In the genomic region with DNA sequence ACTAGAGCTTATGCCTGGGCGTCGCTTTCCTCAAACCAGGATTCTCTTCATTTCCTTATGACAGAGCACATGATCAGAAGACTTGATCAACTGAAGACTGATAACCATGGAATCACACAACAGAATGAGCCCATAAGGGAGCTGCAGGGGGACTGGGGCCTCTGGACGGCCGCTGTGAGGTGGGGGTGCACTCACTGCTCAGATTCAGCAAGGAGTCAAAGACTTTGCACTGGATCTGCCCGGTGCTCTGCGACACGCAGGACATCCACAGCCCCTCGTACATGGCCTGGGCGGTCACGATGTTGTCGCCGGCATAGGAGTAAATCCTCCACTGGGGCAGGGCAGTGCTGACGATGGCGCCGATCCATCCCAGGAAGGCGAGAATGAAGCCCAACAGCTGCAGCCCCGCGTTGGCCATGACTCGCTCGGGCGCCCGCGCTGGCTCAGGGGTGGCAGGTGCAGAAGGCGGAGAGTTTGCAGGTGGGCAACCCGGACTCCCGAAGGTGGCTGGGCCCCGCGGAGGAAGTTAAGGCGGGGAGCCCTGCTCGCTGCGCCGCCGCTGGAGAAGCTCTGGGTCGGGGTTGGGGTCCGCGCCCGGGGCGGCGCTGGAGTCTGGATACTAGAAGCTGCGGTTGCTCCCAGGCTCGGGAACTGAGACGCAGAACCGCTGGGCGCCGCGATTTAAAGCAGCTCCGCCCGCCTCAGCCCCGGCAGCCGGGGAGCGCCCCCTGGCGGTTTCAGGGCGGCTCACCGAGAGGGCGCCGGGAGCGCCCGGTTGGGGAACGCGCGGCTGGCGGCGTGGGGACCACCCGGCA, we compare ENCODE assay signal across 8 cellular contexts. TPM values are rescaled to one million over a fixed set of nuclear protein-coding genes. Genes with fewer than 3 reads are reported as not detected.
A peak's percentile ranks its signal among the peaks of the same experiment; 100 is the strongest.
DNase-seq lines count a peak whose midpoint lies in the region; ATAC-seq and TF ChIP-seq lines count a peak whose summit lies in the region.

TSS of gene CLDN1 (minus strand) at position 658 of the 815 bp plus-strand sequence. CDS start at position 418, 240 bp downstream.

- peak; percentile 58 for TF ChIP-seq CTCF in neutrophil (IDR thresholded peaks at IDR 0.05)

- in situ Hi-C loops in SK-MEL-5 (cut with HindIII; ENCODE audit: low pct_unique_long_range_greater_than_20kb, low sequenced_read_pairs), result no loop called here

- peaks cover 16% of the 10 kb centered on the region for H3K27me3 Mint-ChIP-seq in activated naive CD4-positive, alpha-beta T cell treated with anti-CD3 and anti-CD28 coated beads, Interleukin-2, amount 50 U/mL, for 24 hours

- H3K4me1 ChIP-seq in neutrophil (ENCODE audit: control insufficient read depth in 1 of 2, insufficient read depth in 1 of 2, low read depth in 1 of 2, low read length in 1 of 2), result peaks cover 5 to 7% of the 10 kb centered on the region in 2 experiments

- peak within 1 kb of the TSS; percentile 47 for H3K27ac Mint-ChIP-seq in activated naive CD4-positive, alpha-beta T cell treated with anti-CD3 and anti-CD28 coated beads, Interleukin-2, amount 50 U/mL, for 24 hours

- no peak within 1 kb of the TSS for H3K4me3 ChIP-seq in neutrophil (ENCODE audit: low read depth in 1 of 2, low read length in 1 of 2)

- no peaks in the 10 kb centered on the region for H3K9me3 Mint-ChIP-seq in activated naive CD4-positive, alpha-beta T cell treated with anti-CD3 and anti-CD28 coated beads, Interleukin-2, amount 50 U/mL, for 24 hours

- peak; percentile 7 for DNase-seq in DMS 273 treated with DMSO at 0.1 percent for 48 hours (lab: John Stamatoyannopoulos, UW)
- DNase-seq in HuH-7.5 (ENCODE audit: low spot score), result peak; percentile 45
- DNase-seq in SK-MEL-5 (ENCODE audit: low read depth, low spot score), result peak; percentile 76
- DNase-seq in globus pallidus (ENCODE audit: low spot score), result peak; percentile 58
- peak; percentile 48 for DNase-seq in stromal cell of bone marrow (ENCODE audit: low read depth)

- no peaks in the 10 kb centered on the region for H3K36me3 ChIP-seq in neutrophil

- H3K27me3 ChIP-seq in neutrophil, result peaks cover 83% of the 10 kb centered on the region

- H3K36me3 Mint-ChIP-seq in activated naive CD4-positive, alpha-beta T cell treated with anti-CD3 and anti-CD28 coated beads, Interleukin-2, amount 50 U/mL, for 24 hours, result no peaks in the 10 kb centered on the region

- H3K9me3 ChIP-seq in neutrophil, result no peaks in the 10 kb centered on the region

- H3K27ac ChIP-seq in neutrophil, result no peak within 1 kb of the TSS

- peak within 1 kb of the TSS; percentile 72 for H3K4me3 Mint-ChIP-seq in activated naive CD4-positive, alpha-beta T cell treated with anti-CD3 and anti-CD28 coated beads, Interleukin-2, amount 50 U/mL, for 24 hours

- peaks cover 56% of the 10 kb centered on the region for H3K4me1 Mint-ChIP-seq in activated naive CD4-positive, alpha-beta T cell treated with anti-CD3 and anti-CD28 coated beads, Interleukin-2, amount 50 U/mL, for 24 hours

- peak; percentile 88 for ATAC-seq in GM21515 (IDR thresholded peaks at IDR 0.05; ENCODE audit: unreplicated experiment)

RNA-seq across cellular contexts. Expression of gene CLDN1, which starts in this region (rescaled TPM):
- 42.9 and 44.3 TPM in 2 replicates for total RNA-seq in SK-MEL-5 (2014; rRNA removed; shearing (Covaris generic))
- 39.4 and 54.0 TPM in 2 replicates for polyA plus RNA-seq in SK-MEL-5 (2015; cell fraction: cytosol; rRNA removed)
- 42.0 and 47.8 TPM in 2 replicates for polyA plus RNA-seq in SK-MEL-5 (2015; cell fraction: nucleus; rRNA removed)

Comparison
In these comparisons a context has a peak if more than half of its experiments do, and no peak if none do; other contexts are left out.
1. DNase-seq: peak in every context shown above with its lines; median percentile 76 in SK-MEL-5; 58 in globus pallidus; 48 in stromal cell of bone marrow; 45 in HuH-7.5; 7 in DMS 273 treated with DMSO at 0.1 percent for 48 hours.